ENCODE assay signal across 9 cellular contexts in genomic region chr11:84398017-84398626, GRCh38.
DNase-seq lines count a peak whose midpoint lies in the region; ATAC-seq, FAIRE-seq and TF ChIP-seq lines count a peak whose summit lies in the region.
"Had no signal": no experiment of that assay in that cellular context is flagged by ENCODE, and none has a peak within 500 bp of the region (broad histone marks: within the 10 kb centered on the region; RNA-seq: fewer than 3 reads in every experiment).

No MANE protein-coding gene starts in this region.

- H2BK12ac ChIP-seq in H1 (ENCODE audit: low read depth, low read length) = no peak overlapping the region

- H3K9ac ChIP-seq in H1 (replicated peaks in 1 of 4; ENCODE audit: extremely low read depth in 1 of 4, low read depth in 3 of 4, low read length in 3 of 4) = no peak overlapping the region

- no peak overlapping the region for H3K18ac ChIP-seq in H1 (ENCODE audit: extremely low read depth, low read length)

- H3K4me3 ChIP-seq in cardiac muscle cell (no peak overlapping the region), H1 (ENCODE audit: extremely low read depth in 1 of 4, insufficient read depth in 2 of 4, low read depth in 3 of 4, low read length in 4 of 4) (no peak overlapping the region)

- CTCF ChIA-PET in H1 (lab: Charles Lee; ENCODE audit: partially characterized antibody) = interaction anchor here (0.6 to 7.7 kb wide), 34 partner anchors 10 to 570 kb away, joined by 3 to 112 read pairs (median 4); no protein-coding TSS in a partner anchor

- peaks cover 4% of the 10 kb centered on the region for H3K27me3 Mint-ChIP-seq in type B pancreatic cell
- no peaks in the 10 kb centered on the region for H3K27me3 Mint-ChIP-seq in activated T-helper 1 cell treated with anti-CD3 and anti-CD28 coated beads, Interleukin-12 subunit alpha, Interleukin-12 subunit beta, Interleukin-2, Interleukin-4 antibody, amounts not matched to agents 30 ng/mL and 10 ng/mL and 1 ng/mL, durations not matched to agents 14 hours and 24 hours and 36 hours (ENCODE audit: insufficient read depth)

- no peaks in the 10 kb centered on the region for H3K4me1 ChIP-seq in cardiac muscle cell (ENCODE audit: low read depth)
- H3K4me1 ChIP-seq in H1 (replicated peaks in 1 of 4; ENCODE audit: control insufficient read depth in 3 of 4, insufficient read depth in 4 of 4, low read length in 3 of 4) = no peaks in the 10 kb centered on the region

- H2AFZ ChIP-seq in H1 (ENCODE audit: low read length) = no peak overlapping the region

- no peaks in the 10 kb centered on the region for H3K79me2 ChIP-seq in H1 (ENCODE audit: control insufficient read depth in 1 of 2, insufficient read depth in 2 of 2, low read length in 2 of 2)

- TF ChIP-seq CTCF in cardiac muscle cell (IDR thresholded peaks at IDR 0.05; ENCODE audit: low read depth, low read length) = peak; percentile 49
- TF ChIP-seq CTCF in H1 (IDR thresholded peaks at IDR 0.05; ENCODE audit: control extremely low read depth in 1 of 3, insufficient read depth in 1 of 3, low read depth in 1 of 3, low read length in 3 of 3) = peak in 2 of 3 experiments; percentile 57 to 61; a peak in 3 of 4 replicates
- peak; percentile 55 for TF ChIP-seq CTCF in type B pancreatic cell (conservative IDR thresholded peaks at IDR 0.05)

- no peak overlapping the region for H2BK15ac ChIP-seq in H1 (ENCODE audit: low read length)

- no peak overlapping the region for H3K27ac Mint-ChIP-seq in type B pancreatic cell
- H3K27ac Mint-ChIP-seq in activated T-helper 1 cell treated with anti-CD3 and anti-CD28 coated beads, Interleukin-12 subunit alpha, Interleukin-12 subunit beta, Interleukin-2, Interleukin-4 antibody, amounts not matched to agents 30 ng/mL and 10 ng/mL and 1 ng/mL, durations not matched to agents 14 hours and 24 hours and 36 hours = no peak overlapping the region

- WGBS in H1 (ENCODE audit: extremely low coverage in 1 of 2, insufficient coverage in 1 of 2, insufficient read length in 1 of 2, insufficient replicate concordance in 2 of 2, low coverage in 1 of 2, low lambda C conversion rate in 2 of 2, missing lambda C conversion rate in 1 of 2), 2 experiments = 78% methylated on average over 3 of the region's 3 CpGs; no CpG with 5 or more reads in 1 of the 2 experiments

- no peak overlapping the region for H3K4me2 ChIP-seq in H1 (ENCODE audit: insufficient read depth in 1 of 2, low read depth in 2 of 2, low read length in 2 of 2)

- no peak overlapping the region for H2AK5ac ChIP-seq in H1 (ENCODE audit: low read depth, low read length)

- H3K27me3 ChIP-seq in cardiac muscle cell (no peaks in the 10 kb centered on the region), H1 (replicated peaks in 1 of 4; ENCODE audit: control insufficient read depth in 3 of 4, extremely low read depth in 1 of 4, insufficient read depth in 3 of 4, low read length in 3 of 4) (peaks cover 0 to 3% (median 0%) of the 10 kb centered on the region in 4 experiments; a peak in 1 of 7 replicates)

- peak; percentile 37 to 51 for DNase-seq in cardiac muscle cell (ENCODE audit: low read depth in 1 of 2, low spot score in 1 of 2)
- DNase-seq in Right ventricle myocardium superior = no peak
- peak; percentile 43 for DNase-seq in NCI-H69 (lab: John Stamatoyannopoulos, UW)
- no peak for DNase-seq in H1 (ENCODE audit: low read depth in 1 of 2, low spot score in 2 of 2)
- DNase-seq in type B pancreatic cell (ENCODE audit: extremely low spot score, unreplicated experiment) = no peak
- no peak for DNase-seq in DMS79 (lab: John Stamatoyannopoulos, UW)
- no peak for DNase-seq in activated T-helper 1 cell treated with anti-CD3 and anti-CD28 coated beads, Interleukin-12 subunit alpha, Interleukin-12 subunit beta, Interleukin-2, Interleukin-4 antibody, amounts not matched to agents 30 ng/mL and 10 ng/mL and 1 ng/mL, durations not matched to agents 14 hours and 24 hours and 36 hours (ENCODE audit: low spot score)

- H3K56ac ChIP-seq in H1 (replicated peaks; ENCODE audit: insufficient read length, low read depth, low read length) = no peak overlapping the region

- TF ChIP-seq POLR2A in H1 (IDR thresholded peaks at IDR 0.05; ENCODE audit: control extremely low read depth in 1 of 2, low read depth in 2 of 2, low read length in 2 of 2) = no peak

- H2BK5ac ChIP-seq in H1 (ENCODE audit: low read depth, low read length) = no peak overlapping the region

- no peak overlapping the region for H4K91ac ChIP-seq in H1 (replicated peaks; ENCODE audit: insufficient read length, low read length)

- H3K9me3 ChIP-seq in cardiac muscle cell (ENCODE audit: low read depth) = no peaks in the 10 kb centered on the region
- H3K9me3 ChIP-seq in H1 (ENCODE audit: insufficient read depth in 2 of 2, low read depth in 1 of 2, low read length in 1 of 2) = no peaks in the 10 kb centered on the region

- no peaks in the 10 kb centered on the region for H3K36me3 Mint-ChIP-seq in type B pancreatic cell
- no peaks in the 10 kb centered on the region for H3K36me3 Mint-ChIP-seq in activated T-helper 1 cell treated with anti-CD3 and anti-CD28 coated beads, Interleukin-12 subunit alpha, Interleukin-12 subunit beta, Interleukin-2, Interleukin-4 antibody, amounts not matched to agents 30 ng/mL and 10 ng/mL and 1 ng/mL, durations not matched to agents 14 hours and 24 hours and 36 hours (ENCODE audit: low read depth)

- H3K36me3 ChIP-seq in cardiac muscle cell (no peaks in the 10 kb centered on the region), H1 (ENCODE audit: control insufficient read depth in 2 of 4, insufficient read depth in 4 of 4, low read length in 3 of 4) (no peaks in the 10 kb centered on the region)

- no peaks in the 10 kb centered on the region for H4K20me1 ChIP-seq in H1 (replicated peaks in 1 of 2; ENCODE audit: control insufficient read depth in 1 of 2, insufficient read depth in 2 of 2, low read length in 2 of 2)

- POLR2A ChIA-PET in H1 (lab: Charles Lee; ENCODE audit: partially characterized antibody) = no interaction called here

- intact Hi-C loops in Right ventricle myocardium superior (cut with DNase I) = no loop called here
- intact Hi-C loops in activated T-helper 1 cell treated with anti-CD3 and anti-CD28 coated beads, Interleukin-12 subunit alpha, Interleukin-12 subunit beta, Interleukin-2, Interleukin-4 antibody, amounts not matched to agents 30 ng/mL and 10 ng/mL and 1 ng/mL, durations not matched to agents 14 hours and 24 hours and 36 hours (cut with micrococcal nuclease) = no loop called here

- FAIRE-seq in H1 (lab: Jason Lieb, UNC) = peak; percentile 94
- FAIRE-seq: endothelial cell of umbilical vein had no signal

- ATAC-seq in Right ventricle myocardium superior (ENCODE audit: poor library complexity) = no peak
- no peak for ATAC-seq in GM18870 (IDR thresholded peaks at IDR 0.05; ENCODE audit: unreplicated experiment)

- H3K79me1 ChIP-seq in H1 (ENCODE audit: low read depth, low read length) = no peaks in the 10 kb centered on the region

- H3K4ac ChIP-seq in H1 (replicated peaks; ENCODE audit: insufficient read length, low read depth, low read length) = no peak overlapping the region

- H4K5ac ChIP-seq in H1 (ENCODE audit: insufficient read length, low read depth, low read length) = no peak overlapping the region

- H3K27ac ChIP-seq in cardiac muscle cell (no peak overlapping the region), H1 (ENCODE audit: low read depth, low read length) (no peak overlapping the region)

- H3K4me3 Mint-ChIP-seq in type B pancreatic cell = no peak overlapping the region
- no peak overlapping the region for H3K4me3 Mint-ChIP-seq in activated T-helper 1 cell treated with anti-CD3 and anti-CD28 coated beads, Interleukin-12 subunit alpha, Interleukin-12 subunit beta, Interleukin-2, Interleukin-4 antibody, amounts not matched to agents 30 ng/mL and 10 ng/mL and 1 ng/mL, durations not matched to agents 14 hours and 24 hours and 36 hours

- H2BK20ac ChIP-seq in H1 (ENCODE audit: low read length) = no peak overlapping the region

- H3K23me2 ChIP-seq in H1 (ENCODE audit: low read depth, low read length) = no peaks in the 10 kb centered on the region

- peak; percentile 76 to 80 for TF ChIP-seq RAD21 in H1 (IDR thresholded peaks at IDR 0.05 in 1 of 2, conservative IDR thresholded peaks at IDR 0.05 in 1 of 2; ENCODE audit: low read depth in 2 of 2, low read length in 2 of 2)

- H2BK120ac ChIP-seq in H1 (replicated peaks; ENCODE audit: low read depth, low read length) = no peak overlapping the region

- no peak for TF ChIP-seq EP300 in H1 (IDR thresholded peaks at IDR 0.05; ENCODE audit: borderline replicate concordance in 1 of 2, low read depth in 2 of 2, low read length in 2 of 2)

- no peak overlapping the region for H3K23ac ChIP-seq in H1 (ENCODE audit: insufficient read length)

- H4K8ac ChIP-seq in H1 (ENCODE audit: extremely low read depth, insufficient read depth, low read length) = no peak overlapping the region

- H3K14ac ChIP-seq in H1 (ENCODE audit: insufficient read length) = no peak overlapping the region

- no peaks in the 10 kb centered on the region for H3K4me1 Mint-ChIP-seq in type B pancreatic cell (ENCODE audit: unreplicated experiment)
- H3K4me1 Mint-ChIP-seq in activated T-helper 1 cell treated with anti-CD3 and anti-CD28 coated beads, Interleukin-12 subunit alpha, Interleukin-12 subunit beta, Interleukin-2, Interleukin-4 antibody, amounts not matched to agents 30 ng/mL and 10 ng/mL and 1 ng/mL, durations not matched to agents 14 hours and 24 hours and 36 hours (ENCODE audit: low read depth) = no peaks in the 10 kb centered on the region

- no peaks in the 10 kb centered on the region for H3K9me3 Mint-ChIP-seq in type B pancreatic cell
- H3K9me3 Mint-ChIP-seq in activated T-helper 1 cell treated with anti-CD3 and anti-CD28 coated beads, Interleukin-12 subunit alpha, Interleukin-12 subunit beta, Interleukin-2, Interleukin-4 antibody, amounts not matched to agents 30 ng/mL and 10 ng/mL and 1 ng/mL, durations not matched to agents 14 hours and 24 hours and 36 hours = no peaks in the 10 kb centered on the region

TF ChIP-seq in H1, 55 proteins besides CTCF, POLR2A, EP300 and RAD21 (continues in another document):
- TF ChIP-seq SAP30 (IDR thresholded peaks at IDR 0.05; ENCODE audit: insufficient read depth, insufficient replicate concordance, low read length) (no peak), CBX5 (IDR thresholded peaks at IDR 0.05; ENCODE audit: low read depth, low read length) (no peak), KDM4A (IDR thresholded peaks at IDR 0.05; ENCODE audit: low read depth, low read length, severe bottlenecking) (no peak), E2F6 (IDR thresholded peaks at IDR 0.05) (no peak), TEAD4 (IDR thresholded peaks at IDR 0.05; ENCODE audit: low read depth, low read length) (no peak), MAFK (IDR thresholded peaks at IDR 0.05; ENCODE audit: low read depth, low read length) (no peak), GTF2F1 (IDR thresholded peaks at IDR 0.05; ENCODE audit: borderline replicate concordance, low read depth, low read length) (no peak), ASH2L (IDR thresholded peaks at IDR 0.05; ENCODE audit: low read length) (no peak)

Comparison
In these comparisons a context has a peak if more than half of its experiments do, and no peak if none do; other contexts are left out.
1. DNase-seq: peak in cardiac muscle cell (2 of 2) and NCI-H69 (single experiment); none in Right ventricle myocardium superior (single experiment), H1 (0 of 2), type B pancreatic cell (single experiment), DMS79 (single experiment) and activated T-helper 1 cell treated with anti-CD3 and anti-CD28 coated beads, Interleukin-12 subunit alpha, Interleukin-12 subunit beta, Interleukin-2, Interleukin-4 antibody, amounts not matched to agents 30 ng/mL and 10 ng/mL and 1 ng/mL, durations not matched to agents 14 hours and 24 hours and 36 hours (single experiment).
2. Peak in every context shown above with its lines, with median percentiles within 50 percentile points of each other: CTCF ChIP-seq.